In genomic region chr13:30465541-30466357, GRCh38 we compare ENCODE assay signal across 8 cellular contexts. TPM values are rescaled to one million over a fixed set of nuclear protein-coding genes. Genes with fewer than 3 reads are reported as not detected.
DNase-seq lines count a peak whose midpoint lies in the region; ATAC-seq and TF ChIP-seq lines count a peak whose summit lies in the region.

Gene HMGB1 (minus strand): TSS chr13:30465936. CDS start chr13:30463680, 2,256 bp downstream.

- intact Hi-C loops in Right ventricle myocardium inferior (cut with DNase I): loop anchor here (1.0 to 10.0 kb wide), 6 partner anchors 112 to 579 kb away; no protein-coding TSS in a partner anchor
- intact Hi-C loops in ovary (cut with DNase I): loop anchor here in 3 of 4 donors (1.0 to 10.0 kb wide), 7 partner anchors 57 to 339 kb away; partner anchors contain the start of gene USPL1 (in 2 of the 3)
- intact Hi-C loops in thyroid gland (cut with DNase I): loop anchor here (10.0 kb wide), 2 partner anchors 149 to 339 kb away; partner anchors contain the start of gene USPL1

- H3K27me3 ChIP-seq in ovary (no peaks in the 10 kb centered on the region), thyroid gland (no peaks in the 10 kb centered on the region)

- TF ChIP-seq CTCF in GM12864 (IDR thresholded peaks at IDR 0.05; ENCODE audit: low read depth, low read length, missing control alignments) (no peak), ovary (IDR thresholded peaks at IDR 0.05) (no peak), thyroid gland (IDR thresholded peaks at IDR 0.05) (peak in 1 of 6 experiments; percentile 5)

- TF ChIP-seq EP300 in ovary (IDR thresholded peaks at IDR 0.05): no peak

- TF ChIP-seq POLR2A in ovary (IDR thresholded peaks at IDR 0.05) (peak; percentile 98), thyroid gland (IDR thresholded peaks at IDR 0.05) (peak; percentile 94 to 99)

- H3K4me1 ChIP-seq in ovary (ENCODE audit: insufficient read depth): peaks cover 1% of the 10 kb centered on the region
- peaks cover 16 to 25% of the 10 kb centered on the region in 2 donors for H3K4me1 ChIP-seq in thyroid gland

- 0% methylated on average over 28 to 64 of the region's 64 CpGs for WGBS in ovary, 3 donors
- WGBS in thyroid gland, 2 donors: 0 to 1% methylated on average over 18 to 45 of the region's 64 CpGs

- H3K27ac ChIP-seq in ovary: peak within 1 kb of the TSS; percentile 99 to 100
- peak within 1 kb of the TSS; percentile 93 to 100 (median 99) for H3K27ac ChIP-seq in thyroid gland

- H3K4me3 ChIP-seq in GM12864 (ENCODE audit: low read depth, low read length) (peak within 1 kb of the TSS; percentile 91), ovary (peak within 1 kb of the TSS; percentile 93), thyroid gland (replicated peaks in 1 of 3) (peak within 1 kb of the TSS; percentile 58 to 90 (median 59))

- DNase-seq in GM12864 (ENCODE audit: low read depth) (peak; percentile 98), NCI-H1417 (lab: John Stamatoyannopoulos, UW) (peak; percentile 94 to 99 (median 95)), SW 1271 (lab: John Stamatoyannopoulos, UW) (peak; percentile 96 to 98), Right ventricle myocardium inferior (ENCODE audit: missing footprints) (peak; percentile 99), ovary (peak; percentile 97 to 98 (median 97)), thyroid gland (peak; percentile 98 to 99)
- DNase-seq in activated naive CD8-positive, alpha-beta T cell treated with anti-CD3 and anti-CD28 coated beads, Interleukin-2, amount 50 U/mL, for 16 hours (ENCODE audit: low read depth, low spot score): peak; percentile 94

- no peaks in the 10 kb centered on the region for H3K36me3 ChIP-seq in ovary
- peaks cover 0 to 18% of the 10 kb centered on the region in 2 donors for H3K36me3 ChIP-seq in thyroid gland

- H3K9me3 ChIP-seq in ovary (no peaks in the 10 kb centered on the region), thyroid gland (no peaks in the 10 kb centered on the region)

- ATAC-seq in HG02759 (IDR thresholded peaks at IDR 0.05; ENCODE audit: unreplicated experiment) (peak; percentile 84), Right ventricle myocardium inferior (peak; percentile 98)

RNA-seq across cellular contexts. Expression of gene HMGB1, which starts in this region (rescaled TPM):
- 183 TPM for total RNA-seq in Right ventricle myocardium inferior
- total RNA-seq in ovary: 100 to 1,000 TPM; 163 to 283 (median 240) TPM
- 100 to 1,000 TPM; 278 to 323 TPM for polyA plus RNA-seq in ovary
- total RNA-seq in thyroid gland: 100 to 1,000 TPM; 255 to 467 (median 327) TPM

Comparison
In these comparisons a context has a peak if more than half of its experiments do, and no peak if none do; other contexts are left out.
1. Peak in every context shown above with its lines: DNase-seq, ATAC-seq, H3K4me3 ChIP-seq and H3K27ac ChIP-seq.